In the genomic region with DNA sequence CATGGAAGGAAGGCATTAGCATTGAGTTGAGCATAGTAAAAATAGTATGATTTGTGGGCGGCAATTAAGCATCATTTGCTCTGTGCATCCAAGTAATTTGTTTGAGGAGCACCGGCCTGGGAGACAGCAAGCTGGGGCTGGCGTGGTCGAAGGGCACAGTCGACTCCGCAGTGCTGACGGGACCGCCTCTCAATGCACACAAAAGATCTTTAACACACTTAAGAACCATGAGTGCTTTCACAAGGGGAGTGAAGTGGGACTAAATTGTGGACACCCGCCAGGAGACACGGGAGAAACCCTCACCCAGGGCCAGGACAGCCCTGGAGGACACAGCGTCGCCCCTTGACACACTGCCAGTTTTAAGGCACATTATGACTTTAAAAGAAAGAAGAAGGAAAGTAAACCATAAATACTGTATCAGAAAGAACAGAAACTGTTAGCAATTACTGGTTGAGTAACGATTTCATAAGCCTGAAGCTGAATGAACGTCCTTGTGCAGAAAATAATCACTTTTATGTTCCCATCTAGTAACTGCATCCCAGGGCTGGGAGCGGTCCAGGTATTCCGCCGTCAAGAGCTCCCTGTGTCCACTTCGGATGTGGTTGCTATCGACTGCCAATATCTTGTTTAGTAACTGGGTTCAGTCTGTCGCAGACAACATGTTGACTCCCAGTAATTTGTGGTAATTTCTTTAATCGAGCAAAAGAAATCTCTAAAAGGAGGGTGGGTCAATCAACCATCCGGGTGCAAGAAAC, we compare ENCODE assay signal across 29 cellular contexts.
"Had no signal": no experiment of that assay in that cellular context is flagged by ENCODE, and none has a peak within 500 bp of the region (broad histone marks: within the 10 kb centered on the region; RNA-seq: fewer than 3 reads in every experiment).

No MANE protein-coding gene starts in this region.

- H3K4me1 Mint-ChIP-seq: activated T-helper 17 cell treated with anti-CD3 and anti-CD28 coated beads, Interleukin-2, amount 50 U/mL, for 72 hours; natural killer cell had no signal

- H3K27me3 ChIP-seq: adrenal gland, ascending aorta, brain microvascular endothelial cell, pancreas, right atrium auricular region, transverse colon had no signal

- H3K27ac Mint-ChIP-seq: activated naive CD8-positive, alpha-beta T cell; activated T-cell treated with anti-CD3 and anti-CD28 coated beads, Interleukin-2, amount 50 U/mL, for 24 hours; activated T-helper 17 cell treated with anti-CD3 and anti-CD28 coated beads, Interleukin-2, amount 50 U/mL, for 72 hours; dendritic cell treated with granulocyte-macrophage colony-stimulating factor and Interleukin-4, amounts not matched to agents 40 ng/mL and 50 ng/mL, for 4 days; natural killer cell; stimulated activated naive CD8-positive, alpha-beta T cell treated with anti-CD3 and anti-CD28 coated beads, Interleukin-15, Interleukin-2, amounts not matched to agents 100 ng/mL and 50 ng/mL, for 24 hours; WTC11 had no signal

- DNase-seq: activated CD4-positive, alpha-beta T cell treated with anti-CD3 and anti-CD28 coated beads, Interleukin-2, amount 50 U/mL, for 4 hours; activated CD8-positive, alpha-beta memory T cell treated with anti-CD3 and anti-CD28 coated beads for 24 hours; activated CD8-positive, alpha-beta memory T cell treated with anti-CD3 and anti-CD28 coated beads, Interleukin-2, amount 50 U/mL, for 4 hours; activated T-cell treated with anti-CD3 and anti-CD28 coated beads, Interleukin-2, amount 50 U/mL, for 24 hours; adrenal gland; brain microvascular endothelial cell; caudate nucleus; effector CD8-positive, alpha-beta T cell; erythroblast; foreskin fibroblast; kidney glomerular epithelial cell; left ventricle myocardium inferior; mammary epithelial cell; midbrain; natural killer cell; stimulated activated CD4-positive, alpha-beta T cell treated with anti-CD3 and anti-CD28 coated beads, Interleukin-12 subunit alpha, Interleukin-12 subunit beta, amount 100 ng/mL, for 4 hours; stimulated activated CD4-positive, alpha-beta T cell treated with anti-CD3 and anti-CD28 coated beads, Interleukin-4, amount 100 ng/mL, for 4 hours; substantia nigra; T1000; transverse colon had no signal

- H3K36me3 Mint-ChIP-seq: activated naive CD8-positive, alpha-beta T cell; natural killer cell had no signal

- H3K4me3 Mint-ChIP-seq: activated naive CD8-positive, alpha-beta T cell; activated T-cell treated with anti-CD3 and anti-CD28 coated beads, Interleukin-2, amount 50 U/mL, for 24 hours; activated T-helper 17 cell treated with anti-CD3 and anti-CD28 coated beads, Interleukin-2, amount 50 U/mL, for 72 hours; dendritic cell treated with granulocyte-macrophage colony-stimulating factor and Interleukin-4, amounts not matched to agents 40 ng/mL and 50 ng/mL, for 4 days; natural killer cell; stimulated activated naive CD8-positive, alpha-beta T cell treated with anti-CD3 and anti-CD28 coated beads, Interleukin-15, Interleukin-2, amounts not matched to agents 100 ng/mL and 50 ng/mL, for 24 hours; WTC11 had no signal

- ATAC-seq: activated T-helper 17 cell treated with anti-CD3 and anti-CD28 coated beads, Interleukin-2, amount 50 U/mL, for 72 hours; natural killer cell; pancreas; psoas muscle; WTC11 had no signal

- H3K4me1 ChIP-seq: adrenal gland, ascending aorta, pancreas, transverse colon had no signal

- H3K9me3 ChIP-seq: adrenal gland, ascending aorta, pancreas, psoas muscle, right atrium auricular region, transverse colon had no signal

- H3K27ac ChIP-seq: adrenal gland, ascending aorta, brain microvascular endothelial cell, left ventricle myocardium inferior, pancreas, psoas muscle, right atrium auricular region, transverse colon had no signal

- H3K4me3 ChIP-seq: adrenal gland, ascending aorta, left ventricle myocardium inferior, pancreas, psoas muscle, right atrium auricular region, transverse colon had no signal

- H3K27me3 Mint-ChIP-seq: activated naive CD8-positive, alpha-beta T cell; activated T-cell treated with anti-CD3 and anti-CD28 coated beads, Interleukin-2, amount 50 U/mL, for 24 hours; activated T-helper 17 cell treated with anti-CD3 and anti-CD28 coated beads, Interleukin-2, amount 50 U/mL, for 72 hours; dendritic cell treated with granulocyte-macrophage colony-stimulating factor and Interleukin-4, amounts not matched to agents 40 ng/mL and 50 ng/mL, for 4 days; stimulated activated naive CD8-positive, alpha-beta T cell treated with anti-CD3 and anti-CD28 coated beads, Interleukin-15, Interleukin-2, amounts not matched to agents 100 ng/mL and 50 ng/mL, for 24 hours had no signal

- H3K9me3 Mint-ChIP-seq: activated T-cell treated with anti-CD3 and anti-CD28 coated beads, Interleukin-2, amount 50 U/mL, for 24 hours; activated T-helper 17 cell treated with anti-CD3 and anti-CD28 coated beads, Interleukin-2, amount 50 U/mL, for 72 hours; natural killer cell; stimulated activated naive CD8-positive, alpha-beta T cell treated with anti-CD3 and anti-CD28 coated beads, Interleukin-15, Interleukin-2, amounts not matched to agents 100 ng/mL and 50 ng/mL, for 24 hours had no signal

- H3K36me3 ChIP-seq: adrenal gland, ascending aorta, brain microvascular endothelial cell, pancreas, transverse colon had no signal
